In the genomic region with DNA sequence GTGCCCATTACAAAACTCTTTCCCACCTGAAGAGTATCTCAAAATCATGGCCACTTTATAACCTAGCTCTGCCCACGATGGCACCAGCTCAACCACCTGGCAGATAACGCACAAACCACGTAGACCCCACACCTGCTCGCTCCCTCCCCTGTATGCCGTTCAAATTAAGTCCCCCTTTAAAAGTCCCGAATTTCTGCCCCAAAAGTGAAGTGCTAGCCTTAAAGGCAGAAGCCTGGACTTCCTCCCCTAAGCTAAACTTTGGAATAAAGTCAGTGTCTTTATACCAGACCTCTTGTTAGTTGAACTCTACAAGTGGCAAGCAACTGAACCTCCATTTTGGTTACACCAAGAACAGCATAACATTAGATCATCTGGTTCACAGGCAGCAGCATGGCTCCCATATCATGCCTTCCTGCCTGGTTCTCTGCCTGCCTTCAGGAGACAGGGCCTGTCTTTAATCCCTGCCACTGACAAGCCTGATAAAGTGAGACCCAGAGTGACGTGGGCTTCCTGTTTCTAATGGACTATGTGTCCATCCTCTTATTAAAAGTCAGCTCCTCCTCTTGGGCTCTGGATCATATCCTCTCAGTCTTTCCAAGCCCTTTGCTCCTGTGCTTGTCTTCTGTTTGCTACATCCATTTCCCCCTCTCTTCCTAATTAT, we compare ENCODE assay signal across 21 cellular contexts. TPM values are rescaled to one million over a fixed set of nuclear protein-coding genes. Genes with fewer than 3 reads are reported as not detected.
DNase-seq lines count a peak whose midpoint lies in the region; TF ChIP-seq lines count a peak whose summit lies in the region.
"Had no signal": no experiment of that assay in that cellular context is flagged by ENCODE, and none has a peak within 500 bp of the region (broad histone marks: within the 10 kb centered on the region; RNA-seq: fewer than 3 reads in every experiment).

No MANE protein-coding gene starts in this region.

- no peak for TF ChIP-seq CTCF in fibroblast of villous mesenchyme (IDR thresholded peaks at IDR 0.05; ENCODE audit: insufficient read depth, low read depth, low read length)

- DNase-seq in NCI-H82 (lab: John Stamatoyannopoulos, UW) (peak; percentile 43), NCI-H82 treated with DMSO at 0.1 percent for 48 hours (lab: John Stamatoyannopoulos, UW; ENCODE audit: unreplicated experiment) (no peak), OCI-M1 (lab: John Stamatoyannopoulos, UW) (peak; percentile 45), fibroblast of villous mesenchyme (ENCODE audit: low read depth) (peak; percentile 56), posterior vena cava (ENCODE audit: low spot score) (peak; percentile 56), NCI-H526 treated with DMSO at 0.1 percent for 48 hours (lab: John Stamatoyannopoulos, UW) (no peak), C1 segment of cervical spinal cord (lab: John Stamatoyannopoulos, UW) (no peak), NOMO-1 treated with DMSO at 0.1 percent for 48 hours (lab: John Stamatoyannopoulos, UW; ENCODE audit: unreplicated experiment) (no peak)
- DNase-seq: ACHN; CD4-positive, CD25-positive, alpha-beta regulatory T cell; DMS153; DND-41; GOT3; HFFc6; KG1; MG63; NCI-H2029 treated with DMSO at 0.1 percent for 48 hours; NCI-H446 treated with DMSO at 0.1 percent for 48 hours; NCI-H69; NK-92 treated with Interleukin-12 subunit alpha and Interleukin-12 subunit beta, amount 100 ng/mL, for 24 hours had no signal

- no peak overlapping the region for H3K4me3 ChIP-seq in fibroblast of villous mesenchyme (ENCODE audit: low read depth, low read length)
- H3K4me3 ChIP-seq: HAP-1, MG63 had no signal

- intact Hi-C loops in posterior vena cava (cut with DNase I) = loop anchor here (5.0 to 10.0 kb wide), 2 partner anchors 359 to 366 kb away; a partner anchor contains a TSS

RNA-seq across cellular contexts. Expression of a gene that starts 32.6 kb away (rescaled TPM):
- total RNA-seq in fibroblast of villous mesenchyme (505 and 713 TPM in 2 replicates), posterior vena cava (100 to 1,000 TPM; 631 to 647 TPM)
- total RNA-seq: CD4-positive, CD25-positive, alpha-beta regulatory T cell had no signal

Comparison
In these comparisons a context has a peak if more than half of its experiments do, and no peak if none do; other contexts are left out.
1. DNase-seq: peak in NCI-H82 (single experiment), OCI-M1 (single experiment), fibroblast of villous mesenchyme (single experiment) and posterior vena cava (single experiment); none in NCI-H82 treated with DMSO at 0.1 percent for 48 hours (single experiment), NCI-H526 treated with DMSO at 0.1 percent for 48 hours (single experiment), C1 segment of cervical spinal cord (0 of 14) and NOMO-1 treated with DMSO at 0.1 percent for 48 hours (single experiment).